35 cellular contexts compared by ENCODE assay signal in genomic region chr4:35652197-35652596, GRCh38.
"Had no signal": no experiment of that assay in that cellular context is flagged by ENCODE, and none has a peak within 500 bp of the region (broad histone marks: within the 10 kb centered on the region; RNA-seq: fewer than 3 reads in every experiment).

No MANE protein-coding gene starts in this region.

- H3K27me3 ChIP-seq: MG63 had no signal

- H3K36me3 ChIP-seq: MG63 had no signal

- H3K9me3 ChIP-seq: MG63 had no signal

- DNase-seq: Karpas-422, Kasumi-1, KBM-7, KG1, MG63, MM.1S, MV-4-11, NCI-H1048, NCI-H1092, NCI-H1092 treated with DMSO at 0.1 percent for 48 hours, NCI-H1105, NCI-H1105 treated with DMSO at 0.1 percent for 48 hours, NCI-H1417, NCI-H1417 treated with DMSO at 0.1 percent for 48 hours, NCI-H1436, NCI-H1436 treated with DMSO at 0.1 percent for 48 hours, NCI-H146, NCI-H1694, NCI-H1694 treated with DMSO at 0.1 percent for 48 hours, NCI-H187, NCI-H187 treated with DMSO at 0.1 percent for 48 hours, NCI-H1930, NCI-H2029, NCI-H2029 treated with DMSO at 0.1 percent for 48 hours, NCI-H2081, NCI-H2081 treated with DMSO at 0.1 percent for 48 hours, NCI-H2107, NCI-H2171, NCI-H2171 treated with DMSO at 0.1 percent for 48 hours, NCI-H2227 treated with DMSO at 0.1 percent for 48 hours, NCI-H226, NCI-H345, NCI-H446, NCI-H510A had no signal

- H3K4me2 ChIP-seq: KMS-11 had no signal

- H3K4me3 ChIP-seq: MG63 had no signal

- H3K27ac ChIP-seq: KMS-11 had no signal

- H3K9ac ChIP-seq: KMS-11 had no signal
